ENCODE assay signal across 8 cellular contexts in the genomic region with DNA sequence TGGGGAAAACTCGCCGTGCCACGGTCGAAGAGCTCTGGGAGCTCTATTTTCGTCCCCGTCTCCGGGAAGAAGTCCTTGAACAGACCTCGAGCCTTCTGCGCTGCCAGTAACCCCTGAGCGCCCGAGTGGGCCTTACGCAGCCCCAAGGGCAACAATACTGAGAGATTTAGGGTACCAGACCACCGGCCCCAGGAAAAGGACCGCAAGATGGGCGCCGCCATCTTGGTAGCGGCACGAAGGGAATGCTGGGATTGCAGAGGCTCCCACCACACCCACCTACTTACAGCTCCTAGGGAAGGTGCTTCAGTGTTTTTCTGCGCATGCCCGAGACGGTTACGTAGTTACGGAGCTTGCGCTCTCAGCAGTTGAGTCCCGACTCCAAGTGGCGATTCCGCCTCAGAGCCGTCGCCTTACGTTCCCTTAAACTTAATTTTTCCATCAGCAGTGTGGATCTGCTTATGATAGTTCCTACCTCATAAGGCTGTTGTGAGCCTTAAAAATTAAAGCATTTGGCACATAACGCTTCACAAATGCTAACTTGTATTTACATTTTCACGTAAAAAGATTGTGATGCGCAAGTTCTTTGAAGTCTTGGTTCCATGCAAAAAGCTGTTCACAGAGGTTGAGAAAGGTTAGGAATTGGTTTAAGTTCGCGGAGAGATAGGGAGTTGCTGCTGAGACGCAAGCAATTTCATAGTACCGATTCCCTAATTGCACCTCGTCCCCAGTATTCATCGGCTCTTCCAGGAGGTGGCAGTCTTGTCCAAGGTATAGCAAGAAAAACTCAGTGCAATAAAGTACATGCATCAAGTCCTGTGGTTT. TPM values are rescaled to one million over a fixed set of nuclear protein-coding genes. Genes with fewer than 3 reads are reported as not detected.
DNase-seq lines count a peak whose midpoint lies in the region; ATAC-seq, FAIRE-seq and TF ChIP-seq lines count a peak whose summit lies in the region.

YARS2 (minus strand) TSS at position 244 of the 822 bp plus-strand sequence; CDS start at position 221, 23 bp downstream.

- TF ChIP-seq CTCF in AG09319 (IDR thresholded peaks at IDR 0.05; ENCODE audit: low read depth, low read length): peak; percentile 80
- TF ChIP-seq CTCF in kidney (IDR thresholded peaks at IDR 0.05; ENCODE audit: borderline replicate concordance, extremely low read depth, insufficient read depth): peak; percentile 90

- H3K27ac ChIP-seq in kidney (ENCODE audit: low read depth in 2 of 2, low read length in 2 of 2): peak within 1 kb of the TSS; percentile 88 to 94

- H3K4me3 ChIP-seq in kidney (ENCODE audit: low read length in 2 of 2): peak within 1 kb of the TSS; percentile 88 to 98

- ATAC-seq in GM19023 (IDR thresholded peaks at IDR 0.05; ENCODE audit: unreplicated experiment) (peak; percentile 90), HG03342 (IDR thresholded peaks at IDR 0.05; ENCODE audit: unreplicated experiment) (peak; percentile 84)
- peak; percentile 90 to 93 for ATAC-seq in activated CD4-positive, CD25-positive, alpha-beta regulatory T cell treated with anti-CD3 and anti-CD28 coated beads, Interleukin-2, amount 50 U/mL, for 24 hours

- H3K4me1 ChIP-seq in kidney (ENCODE audit: control insufficient read depth in 1 of 2, insufficient read depth in 1 of 2, low read depth in 1 of 2, low read length in 2 of 2): peaks cover 11 to 13% of the 10 kb centered on the region in 2 donors

- peak within 1 kb of the TSS; percentile 93 to 95 for H3K9ac ChIP-seq in kidney (ENCODE audit: low read length in 2 of 2)

- intact Hi-C loops in kidney (cut with DNase I): no loop called here

- peaks cover 6 to 11% of the 10 kb centered on the region in 2 donors for H3K36me3 ChIP-seq in kidney (ENCODE audit: control insufficient read depth in 1 of 2, insufficient read depth in 2 of 2, low read length in 2 of 2)

- peak; percentile 98 for DNase-seq in AG09319 (ENCODE audit: extremely low read depth, low read depth)
- peak; percentile 92 to 97 for DNase-seq in NCI-H446 (lab: John Stamatoyannopoulos, UW)
- DNase-seq in cerebellar nuclear complex (lab: John Stamatoyannopoulos, UW): peak; percentile 52 to 69
- peak; percentile 96 for DNase-seq in kidney
- DNase-seq in stimulated activated CD4-positive, alpha-beta T cell treated with anti-CD3 and anti-CD28 coated beads, Interleukin-15, amount 100 ng/mL, for 48 hours (ENCODE audit: low read depth in 2 of 2): peak; percentile 79 to 84

- H3K9me3 ChIP-seq in kidney (ENCODE audit: control insufficient read depth in 1 of 2, low read length in 2 of 2): no peaks in the 10 kb centered on the region

- FAIRE-seq in kidney (lab: Jason Lieb, UNC): no peak

RNA-seq across cellular contexts. Expression of gene YARS2, which starts in this region (rescaled TPM):
- 15.4 TPM for total RNA-seq in kidney
- 24.6 TPM for polyA plus RNA-seq in kidney (ENCODE audit: insufficient read depth, low read depth, low replicate concordance)

Comparison
In these comparisons a context has a peak if more than half of its experiments do, and no peak if none do; other contexts are left out.
1. Peak in every context shown above with its lines: DNase-seq, ATAC-seq, H3K4me3 ChIP-seq and H3K27ac ChIP-seq.